8 cellular contexts compared by ENCODE assay signal in the genomic region with DNA sequence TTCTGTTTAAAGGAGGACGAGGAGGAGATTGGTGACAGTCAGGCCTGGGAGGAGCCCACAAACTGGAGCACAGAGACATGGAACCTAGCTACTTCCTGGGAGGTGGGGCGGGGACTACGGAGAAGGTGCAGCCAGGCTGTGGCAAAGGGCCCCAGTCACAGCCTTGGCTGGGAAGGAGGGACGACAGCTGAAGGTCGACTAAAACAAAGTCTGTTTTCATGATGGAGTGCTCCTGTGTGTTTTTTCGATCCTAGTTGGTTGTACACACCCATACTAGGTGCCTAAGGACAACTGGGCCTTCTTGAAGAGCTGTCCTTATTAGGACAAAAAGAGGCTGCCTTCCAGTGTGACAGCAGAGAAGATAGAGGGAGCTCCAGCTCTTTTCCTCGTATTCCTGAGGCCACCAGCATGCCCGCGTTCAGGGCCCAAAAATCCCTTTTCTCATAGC. TPM values are rescaled to one million over a fixed set of nuclear protein-coding genes. Genes with fewer than 3 reads are reported as not detected.
DNase-seq lines count a peak whose midpoint lies in the region; ATAC-seq lines count a peak whose summit lies in the region.

No MANE protein-coding gene starts in this region.

- no peak for ATAC-seq in GM19328 (IDR thresholded peaks at IDR 0.05; ENCODE audit: unreplicated experiment)
- no peak for ATAC-seq in GM21737 (IDR thresholded peaks at IDR 0.05; ENCODE audit: unreplicated experiment)

- DNase-seq in NCI-H1092 treated with DMSO at 0.1 percent for 48 hours (lab: John Stamatoyannopoulos, UW) = peak; percentile 30
- no peak for DNase-seq in NCI-H1092 (lab: John Stamatoyannopoulos, UW)
- DNase-seq in RPMI7951 (ENCODE audit: low read depth) = peak; percentile 59
- DNase-seq in fibroblast of peridontal ligament (ENCODE audit: extremely low read depth) = peak; percentile 73
- DNase-seq in GM19240 (ENCODE audit: insufficient read length, low spot score) = no peak

- H3K4me3 ChIP-seq in skeletal muscle tissue (ENCODE audit: low read length in 3 of 3) = peak overlapping the region in 1 of 3 donors; percentile 22

- peak overlapping the region; percentile 99 for H3K27ac ChIP-seq in skeletal muscle tissue (ENCODE audit: low read depth, low read length)

- H3K36me3 ChIP-seq in skeletal muscle tissue (ENCODE audit: control insufficient read depth in 3 of 3, insufficient read depth in 3 of 3, low read length in 3 of 3) = peaks cover 9 to 11% (median 11%) of the 10 kb centered on the region in 3 donors

- H3K27me3 ChIP-seq in skeletal muscle tissue (ENCODE audit: control insufficient read depth in 3 of 3, insufficient read depth in 3 of 3, low read length in 3 of 3) = no peaks in the 10 kb centered on the region

- peak overlapping the region; percentile 33 to 68 (median 66) for H3K9ac ChIP-seq in skeletal muscle tissue (ENCODE audit: low read depth in 1 of 3, low read length in 3 of 3)

- no peaks in the 10 kb centered on the region for H3K9me3 ChIP-seq in skeletal muscle tissue (ENCODE audit: control insufficient read depth in 3 of 3, low read length in 3 of 3)

- H3K4me1 ChIP-seq in skeletal muscle tissue (ENCODE audit: control insufficient read depth in 3 of 3, insufficient read depth in 3 of 3, low read length in 3 of 3) = peaks cover 37 to 58% (median 42%) of the 10 kb centered on the region in 3 donors

RNA-seq across cellular contexts. Expression of gene CCDC107, which starts 2.9 kb away (rescaled TPM):
- 18.1 and 32.5 TPM in 2 replicates for total RNA-seq in RPMI7951 (2014; rRNA removed; shearing (Covaris generic))
- total RNA-seq in skeletal muscle tissue = 11.0 TPM

RNA-seq across cellular contexts. Expression of gene RMRP, which starts 3.2 kb away (rescaled TPM):
- 19,023 and 39,221 TPM in 2 replicates for total RNA-seq in RPMI7951 (2014; rRNA removed; shearing (Covaris generic))
- 118,473 TPM for total RNA-seq in skeletal muscle tissue

RNA-seq across cellular contexts. Expression of gene ARHGEF39, which starts 4.0 kb away (rescaled TPM):
- total RNA-seq in RPMI7951 (2014; rRNA removed; shearing (Covaris generic)) = 7.6 and 14.2 TPM in 2 replicates
- total RNA-seq in skeletal muscle tissue = 0.52 TPM

RNA-seq across cellular contexts. Expression of gene SIT1, which starts 10.3 kb away (rescaled TPM):
- not detected in 2 replicates for total RNA-seq in RPMI7951 (2014; rRNA removed; shearing (Covaris generic))
- total RNA-seq in skeletal muscle tissue = 1.0 TPM

RNA-seq across cellular contexts. Expression of gene CA9, which starts 12.7 kb away (rescaled TPM):
- total RNA-seq in RPMI7951 (2014; rRNA removed; shearing (Covaris generic)) = 73.8 and 82.4 TPM in 2 replicates
- total RNA-seq in skeletal muscle tissue = under 0.01 TPM

Comparison
In these comparisons a context has a peak if more than half of its experiments do, and no peak if none do; other contexts are left out.
1. DNase-seq: peak in NCI-H1092 treated with DMSO at 0.1 percent for 48 hours (single experiment), RPMI7951 (single experiment) and fibroblast of peridontal ligament (single experiment); none in NCI-H1092 (single experiment) and GM19240 (single experiment).